In the genomic region with DNA sequence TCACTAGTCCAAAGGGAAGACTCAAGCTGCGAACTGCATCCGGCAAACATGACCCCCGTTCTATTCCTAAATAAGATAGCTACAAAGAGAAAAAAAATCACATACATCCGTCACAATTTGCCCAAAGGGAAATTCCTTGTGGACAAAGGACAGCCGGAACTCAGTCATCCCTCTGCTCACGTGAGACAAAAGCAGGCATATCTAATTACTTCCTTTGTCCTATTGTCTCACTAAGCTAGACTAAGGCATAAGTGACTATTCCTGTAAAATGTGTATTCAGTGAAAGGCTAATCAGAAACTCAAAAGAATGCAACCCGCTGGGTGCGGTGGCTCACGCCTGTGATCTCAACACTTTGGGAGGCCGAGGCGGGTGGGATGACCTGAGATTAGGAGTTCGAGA, we compare ENCODE assay signal across 18 cellular contexts. TPM values are rescaled to one million over a fixed set of nuclear protein-coding genes. Genes with fewer than 3 reads are reported as not detected.
A peak's percentile ranks its signal among the peaks of the same experiment; 100 is the strongest.
DNase-seq lines count a peak whose midpoint lies in the region; ATAC-seq and TF ChIP-seq lines count a peak whose summit lies in the region.
"Had no signal": no experiment of that assay in that cellular context is flagged by ENCODE, and none has a peak within 500 bp of the region (broad histone marks: within the 10 kb centered on the region; RNA-seq: fewer than 3 reads in every experiment).

No MANE protein-coding gene starts in this region.

- H3K9me3 ChIP-seq in heart left ventricle, result no peaks in the 10 kb centered on the region

- POLR2A ChIA-PET in WTC11 (lab: Charles Lee), result no interaction called here

- ATAC-seq in heart left ventricle (peak in 3 of 4 donors; percentile 19 to 84 (median 43)), left cardiac atrium (no peak), WTC11 (peak; percentile 48), GM21526 (IDR thresholded peaks at IDR 0.05; ENCODE audit: low FRiP score, unreplicated experiment) (no peak), natural killer cell (no peak)
- ATAC-seq: activated CD4-positive, CD25-positive, alpha-beta regulatory T cell treated with anti-CD3 and anti-CD28 coated beads, Interleukin-2, amount 50 U/mL, for 24 hours; stimulated activated naive CD8-positive, alpha-beta T cell treated with anti-CD3 and anti-CD28 coated beads, Interleukin-15, amount 100 ng/mL, for 72 hours had no signal

- peak overlapping the region in 10 of 12 donors; percentile 31 to 71 (median 46) for H3K27ac ChIP-seq in heart left ventricle
- H3K27ac ChIP-seq: BLaER1 had no signal

- intact Hi-C loops in heart left ventricle (cut with DNase I) (no loop called here), left cardiac atrium (cut with DNase I) (no loop called here), natural killer cell (cut with micrococcal nuclease) (no loop called here)

- DNase-seq in heart left ventricle (peak in 1 of 5 donors; percentile 42), left cardiac atrium (no peak), WTC11 (ENCODE audit: low spot score) (no peak), left kidney (ENCODE audit: low read depth, low spot score) (peak; percentile 16), type B pancreatic cell (ENCODE audit: extremely low spot score, unreplicated experiment) (no peak), natural killer cell (no peak)
- DNase-seq in stimulated activated CD4-positive, alpha-beta T cell treated with anti-CD3 and anti-CD28 coated beads, Interleukin-4, amount 100 ng/mL, for 24 hours, result no peak
- DNase-seq: activated CD8-positive, alpha-beta memory T cell treated with anti-CD3 and anti-CD28 coated beads for 24 hours; erythroblast; H9; NCI-H1694; NCI-H345; NK-92 treated with Interleukin-12 subunit alpha and Interleukin-12 subunit beta, amount 100 ng/mL, for 24 hours; stimulated activated naive CD8-positive, alpha-beta T cell treated with anti-CD3 and anti-CD28 coated beads, Interleukin-15, amount 100 ng/mL, for 72 hours had no signal

- H3K27me3 ChIP-seq in heart left ventricle, result no peaks in the 10 kb centered on the region
- H3K27me3 ChIP-seq: BLaER1 had no signal

- H3K4me3 Mint-ChIP-seq in WTC11 (no peak overlapping the region), type B pancreatic cell (no peak overlapping the region), natural killer cell (no peak overlapping the region)
- H3K4me3 Mint-ChIP-seq: H9; stimulated activated naive CD8-positive, alpha-beta T cell treated with anti-CD3 and anti-CD28 coated beads, Interleukin-15, amount 100 ng/mL, for 72 hours had no signal

- TF ChIP-seq CTCF in heart left ventricle (IDR thresholded peaks at IDR 0.05), result no peak
- TF ChIP-seq CTCF in WTC11 (IDR thresholded peaks at IDR 0.05), result no peak
- TF ChIP-seq CTCF in type B pancreatic cell (conservative IDR thresholded peaks at IDR 0.05), result no peak
- TF ChIP-seq CTCF in natural killer cell (IDR thresholded peaks at IDR 0.05), result no peak

- no peak for TF ChIP-seq POLR2A in heart left ventricle (IDR thresholded peaks at IDR 0.05)

- H3K27me3 Mint-ChIP-seq in WTC11 (ENCODE audit: low read depth), result no peaks in the 10 kb centered on the region
- H3K27me3 Mint-ChIP-seq in type B pancreatic cell, result no peaks in the 10 kb centered on the region
- no peaks in the 10 kb centered on the region for H3K27me3 Mint-ChIP-seq in natural killer cell (ENCODE audit: low read depth in 2 of 2)
- H3K27me3 Mint-ChIP-seq: stimulated activated naive CD8-positive, alpha-beta T cell treated with anti-CD3 and anti-CD28 coated beads, Interleukin-15, amount 100 ng/mL, for 72 hours had no signal

- no peaks in the 10 kb centered on the region for H3K4me1 Mint-ChIP-seq in WTC11
- no peaks in the 10 kb centered on the region for H3K4me1 Mint-ChIP-seq in type B pancreatic cell (ENCODE audit: unreplicated experiment)
- H3K4me1 Mint-ChIP-seq in natural killer cell, result peaks cover 2 to 13% of the 10 kb centered on the region in 2 donors

- H3K9me3 Mint-ChIP-seq in WTC11, result peaks cover 25% of the 10 kb centered on the region
- H3K9me3 Mint-ChIP-seq in type B pancreatic cell, result peaks cover 9% of the 10 kb centered on the region
- no peaks in the 10 kb centered on the region for H3K9me3 Mint-ChIP-seq in natural killer cell

- 61 to 71% (median 69%) methylated on average over 12 of the region's 12 CpGs for WGBS in heart left ventricle, 4 donors

- H3K4me3 ChIP-seq in heart left ventricle, result peak overlapping the region in 2 of 12 donors; percentile 6 to 9
- H3K4me3 ChIP-seq: BLaER1, lung had no signal

- CTCF ChIA-PET in WTC11 (lab: Charles Lee), result interaction anchor here (0.7 kb wide), 1 partner anchor 60 kb away, joined by 3 read pairs; no protein-coding TSS in a partner anchor

- H3K4me1 ChIP-seq in heart left ventricle, result peaks cover 0 to 10% (median 2%) of the 10 kb centered on the region in 12 donors

- H3K36me3 Mint-ChIP-seq in WTC11 (peaks cover 29% of the 10 kb centered on the region), type B pancreatic cell (peaks cover 4% of the 10 kb centered on the region), natural killer cell (no peaks in the 10 kb centered on the region)

- no peaks in the 10 kb centered on the region for H3K36me3 ChIP-seq in heart left ventricle
- H3K36me3 ChIP-seq: BLaER1 had no signal

- peak overlapping the region; percentile 57; the same call in 1 of the 2 replicates for H3K27ac Mint-ChIP-seq in WTC11
- peak overlapping the region; percentile 48 for H3K27ac Mint-ChIP-seq in type B pancreatic cell
- no peak overlapping the region for H3K27ac Mint-ChIP-seq in natural killer cell
- H3K27ac Mint-ChIP-seq: stimulated activated naive CD8-positive, alpha-beta T cell treated with anti-CD3 and anti-CD28 coated beads, Interleukin-15, amount 100 ng/mL, for 72 hours had no signal

TF ChIP-seq in WTC11, 78 proteins besides CTCF, POLR2A, EP300 and RAD21:
- no peak for TF ChIP-seq OVOL2 (CRISPR knock-in tag; IDR thresholded peaks at IDR 0.05; ENCODE audit: borderline replicate concordance)
- no peak for TF ChIP-seq NR2C2 (CRISPR knock-in tag; IDR thresholded peaks at IDR 0.05)
- no peak for TF ChIP-seq NR1H2 (CRISPR knock-in tag; IDR thresholded peaks at IDR 0.05)
- no peak for TF ChIP-seq MXD4 (CRISPR knock-in tag; IDR thresholded peaks at IDR 0.05; ENCODE audit: borderline replicate concordance)
- TF ChIP-seq ZNF425 (CRISPR knock-in tag; conservative IDR thresholded peaks at IDR 0.05), result no peak
TF ChIP-seq in WTC11: peak in this region for 0.

RNA-seq across cellular contexts. Expression of gene NINJ2, which starts 27.2 kb away (rescaled TPM):
- total RNA-seq in heart left ventricle (1 to 10 TPM; 2.8 to 9.1 (median 5.2) TPM), left cardiac atrium (1 to 10 TPM; 5.2 to 7.0 TPM), WTC11 (2021) (0.41 to 0.73 TPM (median 0.42 TPM) in 3 replicates), type B pancreatic cell (ENCODE audit: low replicate concordance) (1.2 TPM in 1 of 2 replicates, not detected in the other), natural killer cell (1 to 10 TPM; 3.1 to 6.6 (median 4.9) TPM)
- 10 to 100 TPM in 1 of 2 donors, 1 to 10 TPM in 1; 4.2 to 15.0 TPM for polyA plus RNA-seq in heart left ventricle

Comparison
In these comparisons a context has a peak if more than half of its experiments do, and no peak if none do; other contexts are left out.
1. ATAC-seq: peak in heart left ventricle (3 of 4) and WTC11 (single experiment); none in left cardiac atrium (0 of 2), GM21526 (single experiment) and natural killer cell (0 of 3).
2. H3K27ac Mint-ChIP-seq: peak in WTC11 (single experiment) and type B pancreatic cell (single experiment); none in natural killer cell (0 of 2).